ENCODE assay signal across 1 cellular context in the genomic region with DNA sequence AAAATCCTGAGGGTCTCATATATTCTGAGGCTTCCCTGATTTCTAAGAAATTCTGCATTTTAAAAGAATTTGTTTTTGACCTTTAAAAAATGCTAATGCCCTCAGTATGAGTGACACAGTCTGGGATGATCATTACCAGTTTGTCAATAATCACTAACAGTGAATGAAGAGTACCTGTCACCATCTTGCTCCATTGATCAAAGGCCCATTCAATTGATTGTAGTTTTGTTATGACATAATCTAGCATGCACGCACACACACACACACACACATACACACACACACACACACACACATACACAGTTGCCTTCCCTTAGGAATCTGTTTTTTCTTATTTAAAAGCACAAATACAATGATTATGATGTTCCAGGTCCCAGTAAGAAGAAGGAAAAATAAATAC.
TF ChIP-seq lines count a peak whose summit lies in the region.

No MANE protein-coding gene starts in this region.

TF ChIP-seq in HEK293, 187 proteins besides CTCF, POLR2A, EP300 and RAD21 (continued from another document):
- peak; percentile 90 for TF ChIP-seq ZSCAN4 (tag by site-specific recombination; IDR thresholded peaks at IDR 0.05)
